In genomic region chr4:76822294-76822693, GRCh38 we compare ENCODE assay signal across 23 cellular contexts.
"Had no signal": no experiment of that assay in that cellular context is flagged by ENCODE, and none has a peak within 500 bp of the region (broad histone marks: within the 10 kb centered on the region; RNA-seq: fewer than 3 reads in every experiment).

No MANE protein-coding gene starts in this region.

- H3K27me3 ChIP-seq: adrenal gland, ascending aorta, neutrophil, testis had no signal

- H3K4me3 ChIP-seq: adrenal gland, ascending aorta, mucosa of descending colon, testis had no signal

- H3K4me1 ChIP-seq: adrenal gland, ascending aorta, testis had no signal

- ATAC-seq: esophagus mucosa; mucosa of descending colon; natural killer cell treated with Interleukin-12 subunit alpha and Interleukin-12 subunit beta and Interleukin-15 and Interleukin-18, amount 100 ng/mL, for 72 hours had no signal

- DNase-seq: activated CD4-positive, alpha-beta T cell treated with anti-CD3 and anti-CD28 coated beads for 4 hours; activated CD4-positive, alpha-beta T cell treated with anti-CD3 and anti-CD28 coated beads, Interleukin-2, amount 50 U/mL, for 4 hours; activated effector memory CD4-positive, alpha-beta T cell treated with anti-CD3 and anti-CD28 coated beads, Interleukin-2, amount 50 U/mL, for 16 hours; activated naive CD4-positive, alpha-beta T cell treated with anti-CD3 and anti-CD28 coated beads for 36 hours; activated naive CD8-positive, alpha-beta T cell treated with anti-CD3 and anti-CD28 coated beads for 36 hours; activated T-cell treated with anti-CD3 and anti-CD28 coated beads, Interleukin-2, amount 50 U/mL, for 1 hour; caudate nucleus; endodermal cell; foreskin melanocyte; mucosa of descending colon; stimulated activated CD4-positive, alpha-beta T cell treated with anti-CD3 and anti-CD28 coated beads, Interleukin-15, amount 100 ng/mL, for 24 hours; stimulated activated CD4-positive, alpha-beta T cell treated with anti-CD3 and anti-CD28 coated beads, Interleukin-2, amount 100 ng/mL, for 24 hours; stimulated activated naive CD4-positive, alpha-beta T cell; SW 1271; T-helper 9 cell; testis; trophoblast cell had no signal

- H3K27ac ChIP-seq: ascending aorta, neutrophil, testis, VCaP had no signal

- H3K36me3 ChIP-seq: adrenal gland, ascending aorta, neutrophil had no signal

- H3K9me3 ChIP-seq: adrenal gland, ascending aorta, mucosa of descending colon, neutrophil, testis had no signal
